Comparison of ENCODE assay signal across 21 cellular contexts in the genomic region with DNA sequence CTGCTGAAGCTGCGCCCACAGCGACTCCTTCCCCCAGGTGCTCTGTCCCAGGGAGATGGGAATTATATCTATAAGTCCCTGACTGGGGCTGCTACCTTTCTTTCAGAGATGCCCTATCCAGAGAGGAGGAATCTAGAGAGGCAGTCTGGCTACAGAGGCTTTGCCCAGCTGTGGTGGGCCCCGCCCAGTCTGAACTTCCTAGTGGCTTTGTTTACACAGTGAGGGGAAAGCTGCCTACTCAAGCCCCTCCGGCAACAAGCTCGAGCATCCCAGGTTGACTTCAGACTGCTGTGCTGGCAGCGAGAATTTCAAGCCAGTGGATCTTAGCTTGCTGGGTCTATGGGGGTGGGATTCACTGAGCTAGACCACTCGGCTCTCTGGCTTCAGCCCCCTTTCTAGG.
A peak's percentile ranks its signal among the peaks of the same experiment; 100 is the strongest.
DNase-seq lines count a peak whose midpoint lies in the region; ATAC-seq and TF ChIP-seq lines count a peak whose summit lies in the region.
"Had no signal": no experiment of that assay in that cellular context is flagged by ENCODE, and none has a peak within 500 bp of the region (broad histone marks: within the 10 kb centered on the region; RNA-seq: fewer than 3 reads in every experiment).

No MANE protein-coding gene starts in this region.

- intact Hi-C loops in head of caudate nucleus (cut with DNase I) (no loop called here), heart left ventricle (cut with DNase I) (no loop called here)

- H3K4me1 ChIP-seq in heart left ventricle: no peaks in the 10 kb centered on the region

- CTCF ChIA-PET in WTC11 (lab: Charles Lee): interaction anchor here (0.6 to 1.1 kb wide), 4 partner anchors 62 to 146 kb away, joined by 4 to 5 read pairs (median 4); no protein-coding TSS in a partner anchor

- no peak for TF ChIP-seq POLR2A in heart left ventricle (IDR thresholded peaks at IDR 0.05)

- no peaks in the 10 kb centered on the region for H3K36me3 ChIP-seq in heart left ventricle

- H3K4me1 Mint-ChIP-seq in WTC11: peaks cover 25% of the 10 kb centered on the region

- no peak overlapping the region for H3K27ac Mint-ChIP-seq in WTC11
- H3K27ac Mint-ChIP-seq: CD4-positive, alpha-beta T cell; HFFc6 had no signal

- ATAC-seq in WTC11 (peak; percentile 94), HG03159 (IDR thresholded peaks at IDR 0.05; ENCODE audit: unreplicated experiment) (no peak), heart left ventricle (no peak)

- no peaks in the 10 kb centered on the region for H3K27me3 Mint-ChIP-seq in WTC11 (ENCODE audit: low read depth)

- DNase-seq in NCI-H510A treated with DMSO at 0.1 percent for 48 hours (lab: John Stamatoyannopoulos, UW): peak; percentile 10
- DNase-seq in NCI-H510A (lab: John Stamatoyannopoulos, UW): no peak
- peak; percentile 2 for DNase-seq in H4 (ENCODE audit: low spot score)
- peak; percentile 31 for DNase-seq in WTC11 (ENCODE audit: low spot score)
- peak; percentile 78 for DNase-seq in islet precursor cell
- DNase-seq in head of caudate nucleus: no peak
- DNase-seq in heart left ventricle: no peak
- DNase-seq: CD4-positive, alpha-beta T cell; DMS53; EL; GOT3; HFFc6; Kasumi-1; MM.1S; NCI-H1092; NCI-H2081 treated with DMSO at 0.1 percent for 48 hours; NCI-H345; NCI-H774; SIG-M5 had no signal

- H3K9me3 ChIP-seq in heart left ventricle: peaks cover 0 to 15% (median 0%) of the 10 kb centered on the region in 12 donors

- no peak overlapping the region for H3K27ac ChIP-seq in heart left ventricle
- H3K27ac ChIP-seq: RWPE1 had no signal

- no peak overlapping the region for H3K4me3 Mint-ChIP-seq in WTC11
- H3K4me3 Mint-ChIP-seq: CD4-positive, alpha-beta T cell; HFFc6 had no signal

- no peak for TF ChIP-seq CTCF in WTC11 (IDR thresholded peaks at IDR 0.05)
- no peak for TF ChIP-seq CTCF in heart left ventricle (IDR thresholded peaks at IDR 0.05)

- no peak overlapping the region for H3K4me3 ChIP-seq in heart left ventricle

- H3K9me3 Mint-ChIP-seq in WTC11: peaks cover 39% of the 10 kb centered on the region
- H3K9me3 Mint-ChIP-seq: CD4-positive, alpha-beta T cell had no signal

- POLR2A ChIA-PET in WTC11 (lab: Charles Lee): interaction anchor here (0.8 to 1.1 kb wide), 2 partner anchors 9 to 129 kb away, joined by 3 read pairs; no protein-coding TSS in a partner anchor

- 63 to 77% (median 70%) methylated on average over 5 to 7 of the region's 7 CpGs for WGBS in heart left ventricle, 4 donors

- peaks cover 20% of the 10 kb centered on the region for H3K36me3 Mint-ChIP-seq in WTC11

- H3K27me3 ChIP-seq in heart left ventricle: no peaks in the 10 kb centered on the region

TF ChIP-seq in WTC11, 78 proteins besides CTCF, POLR2A, EP300 and RAD21:
- TF ChIP-seq ZNF671 (CRISPR knock-in tag; IDR thresholded peaks at IDR 0.05) (no peak), OVOL2 (CRISPR knock-in tag; IDR thresholded peaks at IDR 0.05; ENCODE audit: borderline replicate concordance) (no peak), ZNF263 (CRISPR knock-in tag; IDR thresholded peaks at IDR 0.05; ENCODE audit: low read depth) (no peak), NR2C2 (CRISPR knock-in tag; IDR thresholded peaks at IDR 0.05) (no peak)

Comparison
In these comparisons a context has a peak if more than half of its experiments do, and no peak if none do; other contexts are left out.
1. DNase-seq: peak in NCI-H510A treated with DMSO at 0.1 percent for 48 hours (single experiment), H4 (single experiment), WTC11 (single experiment) and islet precursor cell (single experiment); none in NCI-H510A (single experiment), head of caudate nucleus (0 of 42) and heart left ventricle (0 of 5).